11 cellular contexts compared by ENCODE assay signal in the genomic region with DNA sequence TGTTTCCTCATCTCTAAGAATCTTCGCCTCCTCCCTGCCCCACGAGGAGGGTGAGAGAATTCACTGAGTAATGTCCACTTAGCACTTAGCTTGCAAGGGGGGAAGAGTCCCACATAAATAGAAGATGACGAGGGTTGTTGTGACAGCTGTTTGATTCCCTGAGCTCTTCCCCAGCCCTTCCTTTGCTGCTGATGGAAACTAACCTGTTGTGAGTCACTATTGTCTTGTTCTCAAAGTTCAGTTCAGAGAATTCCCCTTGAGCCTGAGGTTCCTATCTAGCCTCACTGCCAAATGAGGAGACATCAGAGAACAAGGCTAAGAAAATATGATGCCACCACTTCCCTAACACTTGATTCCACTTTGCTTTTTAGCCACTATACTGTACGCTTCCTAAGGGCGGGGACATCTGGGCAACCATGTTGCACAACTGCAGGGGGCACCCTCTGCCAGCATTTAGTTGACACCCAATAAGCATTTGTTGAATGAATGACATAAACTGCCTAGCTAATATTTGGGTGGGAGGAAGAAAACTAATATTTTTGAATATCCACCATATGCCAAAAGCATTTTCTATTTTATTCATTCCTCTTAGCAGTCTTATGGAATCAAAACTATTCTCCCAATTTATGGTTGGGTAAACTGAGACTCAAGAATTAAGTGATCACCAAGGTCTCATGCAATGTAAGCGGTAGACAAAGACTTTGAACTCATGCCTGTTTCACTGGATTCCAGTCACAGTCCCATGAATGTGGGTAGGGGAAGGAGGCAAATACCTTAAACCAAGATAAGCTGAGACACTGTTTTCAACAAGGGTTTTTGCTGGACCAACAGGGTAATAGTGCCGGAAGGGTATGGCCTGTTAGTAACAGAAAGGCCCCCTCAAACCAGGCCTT.
A peak's percentile ranks its signal among the peaks of the same experiment; 100 is the strongest.
DNase-seq lines count a peak whose midpoint lies in the region; ATAC-seq and TF ChIP-seq lines count a peak whose summit lies in the region.
"Had no signal": no experiment of that assay in that cellular context is flagged by ENCODE, and none has a peak within 500 bp of the region (broad histone marks: within the 10 kb centered on the region; RNA-seq: fewer than 3 reads in every experiment).

No MANE protein-coding gene starts in this region.

- H4K20me1 ChIP-seq in OCI-LY3 (ENCODE audit: insufficient read depth, low read length), result no peaks in the 10 kb centered on the region

- H3K27ac ChIP-seq in OCI-LY3 (ENCODE audit: low read length) (no peak overlapping the region), endodermal cell (ENCODE audit: low read depth, low read length) (no peak overlapping the region), tibial nerve (no peak overlapping the region)

- H3K27me3 ChIP-seq in OCI-LY3 (ENCODE audit: low read depth, low read length) (peaks cover 3% of the 10 kb centered on the region; the same call in 1 of the 2 replicates), endodermal cell (ENCODE audit: control insufficient read depth, insufficient read depth, low read length, poor library complexity, severe bottlenecking) (no peaks in the 10 kb centered on the region), tibial nerve (no peaks in the 10 kb centered on the region)

- TF ChIP-seq POLR2A in tibial nerve (IDR thresholded peaks at IDR 0.05), result no peak

- DNase-seq in activated CD4-positive, alpha-beta T cell treated with anti-CD3 and anti-CD28 coated beads for 48 hours, result peak; percentile 36
- no peak for DNase-seq in activated CD4-positive, alpha-beta T cell treated with anti-CD3 and anti-CD28 coated beads, Interleukin-2, amount 50 U/mL, for 1 hour
- DNase-seq in endodermal cell, result no peak
- peak; percentile 55 for DNase-seq in renal cortical epithelial cell (ENCODE audit: low read depth)
- DNase-seq in tibial nerve (ENCODE audit: low spot score in 2 of 2), result no peak
- DNase-seq in GM10248 (ENCODE audit: extremely low spot score), result no peak
- DNase-seq: activated gamma-delta T cell treated with Interleukin-2 at 50 U/mL for 16 hours; NCI-H2107; stimulated activated CD4-positive, alpha-beta T cell treated with anti-CD3 and anti-CD28 coated beads, Interleukin-4, amount 100 ng/mL, for 24 hours had no signal

- no peak overlapping the region for H3K27ac Mint-ChIP-seq in endodermal cell

- peak in 1 of 2 donors; percentile 23 for TF ChIP-seq EP300 in tibial nerve (IDR thresholded peaks at IDR 0.05)

- H3K4me1 Mint-ChIP-seq in endodermal cell, result peaks cover 10% of the 10 kb centered on the region

- H3K9me3 ChIP-seq in OCI-LY3 (ENCODE audit: insufficient read depth, low read length), result no peaks in the 10 kb centered on the region
- peaks cover 3% of the 10 kb centered on the region for H3K9me3 ChIP-seq in endodermal cell (ENCODE audit: control insufficient read depth, low read length)
- peaks cover 0 to 3% (median 0%) of the 10 kb centered on the region in 4 donors for H3K9me3 ChIP-seq in tibial nerve

- H3K36me3 ChIP-seq in OCI-LY3 (replicated peaks; ENCODE audit: low read depth, low read length) (no peaks in the 10 kb centered on the region), endodermal cell (ENCODE audit: control insufficient read depth, insufficient read depth, low read length) (no peaks in the 10 kb centered on the region), tibial nerve (no peaks in the 10 kb centered on the region)

- H3K9ac ChIP-seq in OCI-LY3 (ENCODE audit: low read length), result no peak overlapping the region
- no peak overlapping the region for H3K9ac ChIP-seq in endodermal cell (ENCODE audit: extremely low read depth, low read length, poor library complexity, severe bottlenecking)

- POLR2A ChIA-PET in GM10248 (lab: Yijun Ruan, JAX), result no interaction called here

- CTCF ChIA-PET in GM10248 (lab: Yijun Ruan, JAX), result interaction anchor here (0.8 to 1.8 kb wide), 4 partner anchors 9 to 101 kb away, joined by 3 to 4 read pairs (median 3); no protein-coding TSS in a partner anchor

- no peaks in the 10 kb centered on the region for H3K36me3 Mint-ChIP-seq in endodermal cell (ENCODE audit: low read depth)

- no peaks in the 10 kb centered on the region for H3K79me2 ChIP-seq in OCI-LY3 (ENCODE audit: low read length)

- H3K4me3 ChIP-seq in OCI-LY3 (ENCODE audit: low read length), result no peak overlapping the region
- no peak overlapping the region for H3K4me3 ChIP-seq in endodermal cell (ENCODE audit: low read length)
- H3K4me3 ChIP-seq in tibial nerve, result no peak overlapping the region

- no peak for ATAC-seq in HG02870 (IDR thresholded peaks at IDR 0.05; ENCODE audit: unreplicated experiment)

- no peaks in the 10 kb centered on the region for H3K4me1 ChIP-seq in OCI-LY3 (ENCODE audit: low read length)
- H3K4me1 ChIP-seq in endodermal cell (ENCODE audit: control insufficient read depth, insufficient read depth, low read length), result no peaks in the 10 kb centered on the region
- H3K4me1 ChIP-seq in tibial nerve, result no peaks in the 10 kb centered on the region

- TF ChIP-seq CTCF in OCI-LY3 (IDR thresholded peaks at IDR 0.05; ENCODE audit: low read depth, low read length) (peak; percentile 45), endodermal cell (conservative IDR thresholded peaks at IDR 0.05) (peak; percentile 35), tibial nerve (IDR thresholded peaks at IDR 0.05) (no peak), GM10248 (IDR thresholded peaks at IDR 0.05; ENCODE audit: control extremely low read depth, extremely low read depth, low read depth, missing control alignments) (no peak)

- WGBS in endodermal cell (ENCODE audit: insufficient coverage in 1 of 2, insufficient read length in 1 of 2), 2 experiments, result 93 to 95% methylated on average over 4 to 7 of the region's 7 CpGs
- WGBS in tibial nerve, 2 donors, result 85% methylated on average over 7 of the region's 7 CpGs

- no peak overlapping the region for H2AFZ ChIP-seq in OCI-LY3 (ENCODE audit: low read depth, low read length)

- H3K4me2 ChIP-seq in OCI-LY3 (ENCODE audit: low read length), result no peak overlapping the region

- no peaks in the 10 kb centered on the region for H3K27me3 Mint-ChIP-seq in endodermal cell (ENCODE audit: insufficient read depth)

- peaks cover under 1% of the 10 kb centered on the region for H3K9me3 Mint-ChIP-seq in endodermal cell

- H3K4me3 Mint-ChIP-seq in endodermal cell, result no peak overlapping the region

Comparison
In these comparisons a context has a peak if more than half of its experiments do, and no peak if none do; other contexts are left out.
1. DNase-seq: peak in activated CD4-positive, alpha-beta T cell treated with anti-CD3 and anti-CD28 coated beads for 48 hours (single experiment) and renal cortical epithelial cell (single experiment); none in activated CD4-positive, alpha-beta T cell treated with anti-CD3 and anti-CD28 coated beads, Interleukin-2, amount 50 U/mL, for 1 hour (single experiment), endodermal cell (single experiment), tibial nerve (0 of 2) and GM10248 (single experiment).
2. CTCF ChIP-seq: peak in OCI-LY3 (single experiment) and endodermal cell (single experiment); none in tibial nerve (0 of 5) and GM10248 (single experiment).